ENCODE assay signal across 8 cellular contexts in genomic region chr7:5494683-5495561, GRCh38. TPM values are rescaled to one million over a fixed set of nuclear protein-coding genes. Genes with fewer than 3 reads are reported as not detected.
DNase-seq lines count a peak whose midpoint lies in the region; ATAC-seq and TF ChIP-seq lines count a peak whose summit lies in the region.

No MANE protein-coding gene starts in this region.

- WGBS in heart right ventricle, 2 donors: 30 to 31% methylated on average over 41 of the region's 41 CpGs
- WGBS in aorta, 2 donors: 9 to 17% methylated on average over 41 of the region's 41 CpGs

- ATAC-seq in heart right ventricle (peak; percentile 69 to 90 (median 82)), aorta (ENCODE audit: low FRiP score) (peak; percentile 89)

- no peak overlapping the region for H3K4me3 ChIP-seq in adipocyte (ENCODE audit: low read length)
- H3K4me3 ChIP-seq in heart right ventricle: peak overlapping the region in 8 of 10 donors; percentile 1 to 41 (median 26)
- peak overlapping the region in 1 of 2 donors; percentile 1 for H3K4me3 ChIP-seq in aorta (ENCODE audit: low read length in 2 of 2)

- peak; percentile 92 to 99 (median 98) for TF ChIP-seq CTCF in heart right ventricle (IDR thresholded peaks at IDR 0.05)

- peak overlapping the region in 9 of 10 donors; percentile 32 to 90 (median 68) for H3K27ac ChIP-seq in heart right ventricle
- peak overlapping the region in 1 of 2 donors; percentile 61 for H3K27ac ChIP-seq in aorta (ENCODE audit: low read depth in 1 of 2, low read length in 2 of 2)

- peaks cover 11% of the 10 kb centered on the region for H3K4me1 ChIP-seq in adipocyte (ENCODE audit: control insufficient read depth, insufficient read depth, low read length)
- H3K4me1 ChIP-seq in heart right ventricle: peaks cover 15 to 40% (median 33%) of the 10 kb centered on the region in 9 donors
- no peaks in the 10 kb centered on the region for H3K4me1 ChIP-seq in aorta (ENCODE audit: control insufficient read depth in 1 of 2, insufficient read depth in 2 of 2, low read length in 2 of 2)

- peak overlapping the region; percentile 63 for H3K9ac ChIP-seq in adipocyte (ENCODE audit: low read length)

- peaks cover 9% of the 10 kb centered on the region for H3K36me3 ChIP-seq in adipocyte (ENCODE audit: control insufficient read depth, insufficient read depth, low read length, severe bottlenecking)
- peaks cover 0 to 30% (median 0%) of the 10 kb centered on the region in 9 donors for H3K36me3 ChIP-seq in heart right ventricle
- H3K36me3 ChIP-seq in aorta (ENCODE audit: control insufficient read depth in 1 of 2, insufficient read depth in 2 of 2, low read length in 1 of 2): no peaks in the 10 kb centered on the region

- intact Hi-C loops in heart right ventricle (cut with DNase I) (loop anchor here (1.0 to 10.0 kb wide), 11 partner anchors 63 to 210 kb away; no protein-coding TSS in a partner anchor), aorta (cut with DNase I) (loop anchor here (1.0 to 10.0 kb wide), 4 partner anchors 63 to 209 kb away; no protein-coding TSS in a partner anchor)

- no peaks in the 10 kb centered on the region for H3K9me3 ChIP-seq in adipocyte (ENCODE audit: control insufficient read depth, low read length)
- H3K9me3 ChIP-seq in heart right ventricle: no peaks in the 10 kb centered on the region
- H3K9me3 ChIP-seq in aorta (ENCODE audit: control insufficient read depth, low read length): no peaks in the 10 kb centered on the region

- DNase-seq in DMS53 (lab: John Stamatoyannopoulos, UW): peak; percentile 95
- peak; percentile 90 for DNase-seq in H4 (ENCODE audit: low spot score)
- DNase-seq in NCI-H1092 (lab: John Stamatoyannopoulos, UW): peak; percentile 65
- DNase-seq in T-helper 1 cell: peak; percentile 59 to 79 (median 74)
- peak; percentile 89 for DNase-seq in adipocyte (ENCODE audit: low read depth)
- DNase-seq in heart right ventricle: peak; percentile 71 to 81
- DNase-seq in putamen (ENCODE audit: low spot score): peak; percentile 72
- DNase-seq in aorta: peak; percentile 82 to 92

- H3K27me3 ChIP-seq in adipocyte (replicated peaks; ENCODE audit: control insufficient read depth, insufficient read depth, low read length) (no peaks in the 10 kb centered on the region), heart right ventricle (no peaks in the 10 kb centered on the region), aorta (ENCODE audit: control insufficient read depth in 1 of 2, insufficient read depth in 2 of 2, low read length in 1 of 2) (no peaks in the 10 kb centered on the region)

RNA-seq across cellular contexts. Expression of gene FBXL18, which starts 18.7 kb away (rescaled TPM):
- total RNA-seq in H4 (2014; rRNA removed; shearing (Covaris generic)): 7.3 and 8.9 TPM in 2 replicates
- total RNA-seq in heart right ventricle (1 to 10 TPM; 5.2 to 7.9 (median 6.8) TPM), aorta (1 to 10 TPM; 8.4 to 9.1 TPM)
- polyA plus RNA-seq in heart right ventricle (1 to 10 TPM; 1.5 to 2.0 TPM), aorta (1 to 10 TPM in 1 of 2 donors, under 1 TPM in 1; 0.88 to 2.1 TPM)

RNA-seq across cellular contexts. Expression of gene ACTB, which starts 35.5 kb away (rescaled TPM):
- 4,047 and 4,905 TPM in 2 replicates for total RNA-seq in H4 (2014; rRNA removed; shearing (Covaris generic))
- total RNA-seq in heart right ventricle (1,000 to 10,000 TPM in 2 of 10 donors, 100 to 1,000 TPM in 8; 477 to 1,905 (median 620) TPM), aorta (over 10,000 TPM in 1 of 2 donors, 1,000 to 10,000 TPM in 1; 5,439 to 10,306 TPM)
- polyA plus RNA-seq in heart right ventricle (1,000 to 10,000 TPM; 1,890 to 3,093 TPM), aorta (1,000 to 10,000 TPM; 3,959 to 4,109 TPM)
